In genomic region chr7:73954181-73954580, GRCh38 we compare ENCODE assay signal across 18 cellular contexts.
DNase-seq lines count a peak whose midpoint lies in the region; ATAC-seq and TF ChIP-seq lines count a peak whose summit lies in the region.
"Had no signal": no experiment of that assay in that cellular context is flagged by ENCODE, and none has a peak within 500 bp of the region (broad histone marks: within the 10 kb centered on the region; RNA-seq: fewer than 3 reads in every experiment).

No MANE protein-coding gene starts in this region.

- H3K9ac ChIP-seq in neuronal stem cell (ENCODE audit: low read depth, low read length, poor library complexity) = no peak overlapping the region

- H3K9me3 ChIP-seq in left lung (no peaks in the 10 kb centered on the region), neuronal stem cell (replicated peaks in 1 of 2; ENCODE audit: control insufficient read depth in 2 of 2, insufficient read depth in 1 of 2, low read depth in 1 of 2, low read length in 2 of 2) (no peaks in the 10 kb centered on the region)
- H3K9me3 ChIP-seq: HAP-1 had no signal

- H3K27ac Mint-ChIP-seq in activated naive CD4-positive, alpha-beta T cell treated with anti-CD3 and anti-CD28 coated beads, Interleukin-2, amount 50 U/mL, for 72 hours = no peak overlapping the region
- H3K27ac Mint-ChIP-seq: CD4-positive, alpha-beta memory T cell; HFFc6 had no signal

- no peaks in the 10 kb centered on the region for H3K79me1 ChIP-seq in neuronal stem cell (ENCODE audit: low read depth, low read length)

- no peak overlapping the region for H3K4me2 ChIP-seq in neuronal stem cell (ENCODE audit: insufficient read depth, low read length, poor library complexity, severe bottlenecking)

- intact Hi-C loops in left lung (cut with DNase I) = no loop called here

- no peak overlapping the region for H3K27ac ChIP-seq in left lung
- H3K27ac ChIP-seq in neuronal stem cell (replicated peaks; ENCODE audit: low read length) = no peak overlapping the region

- H3K27me3 ChIP-seq in left lung = no peaks in the 10 kb centered on the region
- no peaks in the 10 kb centered on the region for H3K27me3 ChIP-seq in neuronal stem cell (ENCODE audit: control insufficient read depth in 3 of 3, insufficient read depth in 3 of 3, low read depth in 1 of 3, low read length in 3 of 3)

- no peak for TF ChIP-seq CTCF in left lung (IDR thresholded peaks at IDR 0.05)

- H2BK120ac ChIP-seq in neuronal stem cell (ENCODE audit: low read depth, low read length) = no peak overlapping the region

- H3K4me3 ChIP-seq in left lung (no peak overlapping the region), neuronal stem cell (ENCODE audit: low read length in 2 of 2) (no peak overlapping the region)
- H3K4me3 ChIP-seq: HAP-1 had no signal

- no CpG with 5 or more reads among the region's 3 CpGs for WGBS in neuronal stem cell (ENCODE audit: extremely low coverage in 2 of 2, insufficient read length in 2 of 2, insufficient replicate concordance in 1 of 2), 2 donors

- no peak overlapping the region for H2BK5ac ChIP-seq in neuronal stem cell (ENCODE audit: low read length)

- H3K14ac ChIP-seq in neuronal stem cell (ENCODE audit: low read length) = peak overlapping the region; percentile 17

- H3K36me3 Mint-ChIP-seq in activated naive CD4-positive, alpha-beta T cell treated with anti-CD3 and anti-CD28 coated beads, Interleukin-2, amount 50 U/mL, for 72 hours = peaks cover 0 to 3% of the 10 kb centered on the region in 2 donors

- H4K8ac ChIP-seq in neuronal stem cell (ENCODE audit: low read depth, low read length) = no peak overlapping the region

- no peak overlapping the region for H2BK15ac ChIP-seq in neuronal stem cell (ENCODE audit: low read length)

- peaks cover 3% of the 10 kb centered on the region in 2 donors for H3K9me3 Mint-ChIP-seq in activated naive CD4-positive, alpha-beta T cell treated with anti-CD3 and anti-CD28 coated beads, Interleukin-2, amount 50 U/mL, for 72 hours

- H3K4me1 ChIP-seq in left lung = no peaks in the 10 kb centered on the region
- H3K4me1 ChIP-seq in neuronal stem cell (ENCODE audit: control insufficient read depth in 2 of 2, insufficient read depth in 1 of 2, low read depth in 1 of 2, low read length in 2 of 2) = no peaks in the 10 kb centered on the region
- H3K4me1 ChIP-seq: HAP-1 had no signal

- peak overlapping the region; percentile 37 for H3K4ac ChIP-seq in neuronal stem cell (ENCODE audit: low read length)

- no peak overlapping the region for H3K18ac ChIP-seq in neuronal stem cell (ENCODE audit: low read length)

- ATAC-seq in left lung (peak; percentile 25), GM19452 (IDR thresholded peaks at IDR 0.05; ENCODE audit: unreplicated experiment) (no peak)
- no peak for ATAC-seq in activated naive CD4-positive, alpha-beta T cell treated with anti-CD3 and anti-CD28 coated beads, Interleukin-2, amount 50 U/mL, for 72 hours

- no peak overlapping the region for H2BK12ac ChIP-seq in neuronal stem cell (ENCODE audit: low read length)

- H2AFZ ChIP-seq in neuronal stem cell (ENCODE audit: low read length) = no peak overlapping the region

- no peak overlapping the region for H4K91ac ChIP-seq in neuronal stem cell (ENCODE audit: low read depth, low read length, poor library complexity)

- H2AK5ac ChIP-seq in neuronal stem cell (ENCODE audit: low read depth, low read length) = no peak overlapping the region

- H3K36me3 ChIP-seq in left lung = no peaks in the 10 kb centered on the region
- H3K36me3 ChIP-seq in neuronal stem cell (replicated peaks in 1 of 2; ENCODE audit: control insufficient read depth in 2 of 2, insufficient read depth in 2 of 2, low read length in 2 of 2) = no peaks in the 10 kb centered on the region
- H3K36me3 ChIP-seq: HAP-1 had no signal

- DNase-seq in Ammon's horn (ENCODE audit: low spot score) (peak; percentile 25), left lung (no peak), neuronal stem cell (ENCODE audit: low spot score) (no peak), putamen (ENCODE audit: low spot score) (peak; percentile 11), NCI-H748 treated with DMSO at 0.1 percent for 48 hours (lab: John Stamatoyannopoulos, UW) (no peak), NCI-H526 (lab: John Stamatoyannopoulos, UW) (no peak)
- no peak for DNase-seq in activated naive CD4-positive, alpha-beta T cell treated with anti-CD3 and anti-CD28 coated beads, Interleukin-2, amount 50 U/mL, for 72 hours (ENCODE audit: low spot score in 2 of 2)
- DNase-seq: AML-193; Calu3; CD4-positive, alpha-beta memory T cell; COR-L47; DMS53; DMS79 treated with DMSO at 0.1 percent for 48 hours; GF-D8; GOT3; HFFc6 had no signal

- peak overlapping the region; percentile 85 for H3K23ac ChIP-seq in neuronal stem cell (ENCODE audit: low read depth, low read length, poor library complexity)

Comparison
In these comparisons a context has a peak if more than half of its experiments do, and no peak if none do; other contexts are left out.
1. DNase-seq: peak in Ammon's horn (single experiment) and putamen (single experiment); none in left lung (0 of 2), neuronal stem cell (single experiment), NCI-H748 treated with DMSO at 0.1 percent for 48 hours (single experiment), activated naive CD4-positive, alpha-beta T cell treated with anti-CD3 and anti-CD28 coated beads, Interleukin-2, amount 50 U/mL, for 72 hours (0 of 2) and NCI-H526 (0 of 2).